1 cellular context compared by ENCODE assay signal in the genomic region with DNA sequence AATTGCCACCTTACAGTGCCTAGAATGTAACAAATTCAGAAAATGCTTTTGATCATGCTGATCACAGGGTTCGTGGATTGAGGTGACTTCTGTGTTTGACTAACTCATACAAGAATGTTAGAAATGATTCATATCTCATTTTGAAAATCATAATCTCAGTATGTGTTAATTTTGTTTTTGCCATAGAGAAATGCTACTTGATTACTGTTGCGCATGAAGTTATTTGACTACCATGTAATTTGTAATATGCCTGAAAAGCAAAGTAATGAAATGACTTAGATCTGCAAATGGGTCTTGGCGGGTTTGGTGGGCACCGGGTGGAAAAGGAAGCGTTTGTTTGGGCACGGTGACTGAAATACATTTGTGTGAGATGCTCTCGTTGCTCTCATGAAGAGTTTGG.
TF ChIP-seq lines count a peak whose summit lies in the region.

No MANE protein-coding gene starts in this region.

TF ChIP-seq in SK-N-SH treated with all-trans-retinoic acid at 6 μM for 48 hours, 23 proteins besides CTCF, POLR2A, EP300 and RAD21 (continued from another document):
- no peak for TF ChIP-seq ARNTL (CRISPR knock-in tag; IDR thresholded peaks at IDR 0.05; ENCODE audit: borderline replicate concordance, low read depth)
- TF ChIP-seq, protein P1, sequence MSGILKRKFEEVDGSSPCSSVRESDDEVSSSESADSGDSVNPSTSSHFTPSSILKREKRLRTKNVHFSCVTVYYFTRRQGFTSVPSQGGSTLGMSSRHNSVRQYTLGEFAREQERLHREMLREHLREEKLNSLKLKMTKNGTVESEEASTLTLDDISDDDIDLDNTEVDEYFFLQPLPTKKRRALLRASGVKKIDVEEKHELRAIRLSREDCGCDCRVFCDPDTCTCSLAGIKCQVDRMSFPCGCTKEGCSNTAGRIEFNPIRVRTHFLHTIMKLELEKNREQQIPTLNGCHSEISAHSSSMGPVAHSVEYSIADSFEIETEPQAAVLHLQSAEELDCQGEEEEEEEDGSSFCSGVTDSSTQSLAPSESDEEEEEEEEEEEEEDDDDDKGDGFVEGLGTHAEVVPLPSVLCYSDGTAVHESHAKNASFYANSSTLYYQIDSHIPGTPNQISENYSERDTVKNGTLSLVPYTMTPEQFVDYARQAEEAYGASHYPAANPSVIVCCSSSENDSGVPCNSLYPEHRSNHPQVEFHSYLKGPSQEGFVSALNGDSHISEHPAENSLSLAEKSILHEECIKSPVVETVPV (CRISPR knock-in tag; IDR thresholded peaks at IDR 0.05) = no peak
- TF ChIP-seq CSDC2 (CRISPR knock-in tag; IDR thresholded peaks at IDR 0.05) = no peak
- no peak for TF ChIP-seq ZNF70 (CRISPR knock-in tag; IDR thresholded peaks at IDR 0.05)
- no peak for TF ChIP-seq RARB (CRISPR knock-in tag; IDR thresholded peaks at IDR 0.05)
- TF ChIP-seq ZNF565 (CRISPR knock-in tag; conservative IDR thresholded peaks at IDR 0.05; ENCODE audit: low read depth) = no peak
- TF ChIP-seq BACH2 (CRISPR knock-in tag; IDR thresholded peaks at IDR 0.05; ENCODE audit: borderline replicate concordance) = no peak
- TF ChIP-seq, protein P2, sequence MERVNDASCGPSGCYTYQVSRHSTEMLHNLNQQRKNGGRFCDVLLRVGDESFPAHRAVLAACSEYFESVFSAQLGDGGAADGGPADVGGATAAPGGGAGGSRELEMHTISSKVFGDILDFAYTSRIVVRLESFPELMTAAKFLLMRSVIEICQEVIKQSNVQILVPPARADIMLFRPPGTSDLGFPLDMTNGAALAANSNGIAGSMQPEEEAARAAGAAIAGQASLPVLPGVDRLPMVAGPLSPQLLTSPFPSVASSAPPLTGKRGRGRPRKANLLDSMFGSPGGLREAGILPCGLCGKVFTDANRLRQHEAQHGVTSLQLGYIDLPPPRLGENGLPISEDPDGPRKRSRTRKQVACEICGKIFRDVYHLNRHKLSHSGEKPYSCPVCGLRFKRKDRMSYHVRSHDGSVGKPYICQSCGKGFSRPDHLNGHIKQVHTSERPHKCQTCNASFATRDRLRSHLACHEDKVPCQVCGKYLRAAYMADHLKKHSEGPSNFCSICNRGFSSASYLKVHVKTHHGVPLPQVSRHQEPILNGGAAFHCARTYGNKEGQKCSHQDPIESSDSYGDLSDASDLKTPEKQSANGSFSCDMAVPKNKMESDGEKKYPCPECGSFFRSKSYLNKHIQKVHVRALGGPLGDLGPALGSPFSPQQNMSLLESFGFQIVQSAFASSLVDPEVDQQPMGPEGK (CRISPR knock-in tag; IDR thresholded peaks at IDR 0.05; ENCODE audit: borderline replicate concordance) = no peak
